ENCODE assay signal across 14 cellular contexts in the genomic region with DNA sequence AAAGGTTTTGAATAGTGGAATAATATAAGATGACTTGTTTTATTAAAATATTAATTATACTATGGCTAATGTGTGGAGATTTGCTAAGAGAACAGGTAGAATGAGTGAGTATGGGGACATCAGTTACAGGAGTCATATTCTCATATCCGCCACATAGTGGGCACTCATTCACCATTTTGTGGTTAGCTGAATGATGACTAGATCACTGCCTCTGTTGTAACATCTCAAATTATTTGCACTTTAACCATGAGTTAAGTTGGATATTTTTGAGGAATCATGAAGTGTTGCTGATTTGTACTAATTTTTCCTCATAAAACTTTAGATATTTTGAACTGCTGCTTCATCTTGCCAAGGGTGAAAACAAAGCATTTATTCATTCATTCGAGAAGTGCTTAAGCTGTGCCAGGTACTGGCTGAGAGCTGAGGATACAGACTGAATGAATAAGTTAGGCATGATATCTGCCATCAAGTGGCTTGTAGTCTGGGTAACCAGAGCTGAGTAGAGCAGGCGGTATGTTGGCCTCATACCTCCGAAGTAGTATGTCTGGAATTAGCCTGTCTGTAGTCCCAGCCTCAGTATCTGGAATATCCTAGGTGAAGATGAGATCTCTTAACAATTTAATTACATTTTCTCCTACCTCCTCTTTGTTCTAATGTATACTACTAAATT.
DNase-seq lines count a peak whose midpoint lies in the region; ATAC-seq and TF ChIP-seq lines count a peak whose summit lies in the region.
"Had no signal": no experiment of that assay in that cellular context is flagged by ENCODE, and none has a peak within 500 bp of the region (broad histone marks: within the 10 kb centered on the region; RNA-seq: fewer than 3 reads in every experiment).

No MANE protein-coding gene starts in this region.

- intact Hi-C loops in MCF 10A (cut with micrococcal nuclease), result no loop called here
- intact Hi-C loops in breast epithelium (cut with DNase I; ENCODE audit: low total_unique reads), result no loop called here
- intact Hi-C loops in right cardiac atrium (cut with DNase I), result no loop called here

- H3K4me3 ChIP-seq in breast epithelium, result no peak overlapping the region
- no peak overlapping the region for H3K4me3 ChIP-seq in right cardiac atrium (ENCODE audit: low read length)
- H3K4me3 ChIP-seq: SK-N-MC had no signal

- H3K27ac Mint-ChIP-seq in MCF 10A (ENCODE audit: low read depth, unreplicated experiment), result no peak overlapping the region
- H3K27ac Mint-ChIP-seq: mesothelial cell of epicardium had no signal

- POLR2A ChIA-PET in MCF 10A (lab: Yijun Ruan, JAX), result no interaction called here

- no peaks in the 10 kb centered on the region for H3K36me3 ChIP-seq in breast epithelium

- DNase-seq in MCF 10A (ENCODE audit: unreplicated experiment) (peak; percentile 22), breast epithelium (ENCODE audit: low spot score in 2 of 2) (no peak), astrocyte of the hippocampus (ENCODE audit: low read depth, low spot score) (peak; percentile 80), right cardiac atrium (peak in 2 of 3 donors; percentile 18 to 41), stromal cell of bone marrow (ENCODE audit: low read depth) (peak; percentile 18), cerebellum (ENCODE audit: low spot score) (no peak), NCI-H1694 treated with DMSO at 0.1 percent for 48 hours (lab: John Stamatoyannopoulos, UW) (no peak)
- DNase-seq: NCI-H1436 treated with DMSO at 0.1 percent for 48 hours; posterior cingulate gyrus; stimulated activated CD4-positive, alpha-beta T cell treated with anti-CD3 and anti-CD28 coated beads, Interleukin-4, amount 100 ng/mL, for 24 hours; stimulated activated naive CD4-positive, alpha-beta T cell had no signal

- no peaks in the 10 kb centered on the region for H3K9me3 ChIP-seq in breast epithelium
- H3K9me3 ChIP-seq in right cardiac atrium (ENCODE audit: control insufficient read depth, low read length), result no peaks in the 10 kb centered on the region

- WGBS in right cardiac atrium, result 54% methylated on average over 4 of the region's 4 CpGs

- no peaks in the 10 kb centered on the region for H3K9me3 Mint-ChIP-seq in MCF 10A (ENCODE audit: unreplicated experiment)

- no peak overlapping the region for H3K4me3 Mint-ChIP-seq in MCF 10A (ENCODE audit: unreplicated experiment)
- H3K4me3 Mint-ChIP-seq: mesothelial cell of epicardium had no signal

- CTCF ChIA-PET in MCF 10A (lab: Yijun Ruan, JAX), result no interaction called here

- no peaks in the 10 kb centered on the region for H3K27me3 Mint-ChIP-seq in MCF 10A (ENCODE audit: insufficient read depth, unreplicated experiment)

- no TSS peak for BruUV-seq in MCF 10A (replicated peaks; lab: Mats Ljungman, UMichigan)

- H3K27ac ChIP-seq in breast epithelium (no peak overlapping the region), right cardiac atrium (ENCODE audit: low read length) (peak overlapping the region; percentile 57)
- H3K27ac ChIP-seq: SK-N-MC had no signal

- TF ChIP-seq CTCF in MCF 10A (IDR thresholded peaks at IDR 0.05; ENCODE audit: unreplicated experiment), result no peak
- TF ChIP-seq CTCF in breast epithelium (IDR thresholded peaks at IDR 0.05), result no peak

- no peaks in the 10 kb centered on the region for H3K4me1 Mint-ChIP-seq in MCF 10A (ENCODE audit: insufficient read depth, unreplicated experiment)
- H3K4me1 Mint-ChIP-seq: mesothelial cell of epicardium had no signal

- ATAC-seq in right cardiac atrium, result peak; percentile 92
- ATAC-seq in HG02588 (IDR thresholded peaks at IDR 0.05; ENCODE audit: unreplicated experiment), result no peak

- H3K36me3 Mint-ChIP-seq in MCF 10A (ENCODE audit: insufficient read depth, unreplicated experiment), result no peaks in the 10 kb centered on the region
- H3K36me3 Mint-ChIP-seq: mesothelial cell of epicardium had no signal

- H3K4me1 ChIP-seq in breast epithelium (no peaks in the 10 kb centered on the region), right cardiac atrium (ENCODE audit: control insufficient read depth, insufficient read depth, low read length) (peaks cover 8% of the 10 kb centered on the region)

- H3K27me3 ChIP-seq in breast epithelium (no peaks in the 10 kb centered on the region), right cardiac atrium (ENCODE audit: control insufficient read depth, insufficient read depth) (no peaks in the 10 kb centered on the region)

- no peak for TF ChIP-seq POLR2A in breast epithelium (IDR thresholded peaks at IDR 0.05)

Comparison
In these comparisons a context has a peak if more than half of its experiments do, and no peak if none do; other contexts are left out.
1. DNase-seq: peak in MCF 10A (single experiment), astrocyte of the hippocampus (single experiment), right cardiac atrium (2 of 3) and stromal cell of bone marrow (single experiment); none in breast epithelium (0 of 2), cerebellum (single experiment) and NCI-H1694 treated with DMSO at 0.1 percent for 48 hours (single experiment).